23 cellular contexts compared by ENCODE assay signal in genomic region chr4:138666366-138666765, GRCh38.
"Had no signal": no experiment of that assay in that cellular context is flagged by ENCODE, and none has a peak within 500 bp of the region (broad histone marks: within the 10 kb centered on the region; RNA-seq: fewer than 3 reads in every experiment).

No MANE protein-coding gene starts in this region.

- H3K36me3 Mint-ChIP-seq: activated naive CD4-positive, alpha-beta T cell treated with anti-CD3 and anti-CD28 coated beads, Interleukin-2, amount 50 U/mL, for 72 hours; natural killer cell treated with Interleukin-12 subunit alpha and Interleukin-12 subunit beta and Interleukin-15 and Interleukin-18, amount 100 ng/mL, for 72 hours; stimulated activated naive B cell treated with anti-CD40 and anti-IgM and Interleukin-4, amounts not matched to agents 10 μg/mL and 1 μg/mL and 100 μg/mL, for 72 hours had no signal

- DNase-seq: activated B cell treated with CpG ODN at 0.5 μM for 24 hours; activated CD4-positive, alpha-beta T cell treated with anti-CD3 and anti-CD28 coated beads, Interleukin-2, amount 10 ng/mL, durations not matched to agents 24 days and 14 days; activated CD8-positive, alpha-beta memory T cell treated with anti-CD3 and anti-CD28 coated beads, Interleukin-2, amount 50 U/mL, for 4 hours; activated CD8-positive, alpha-beta T cell treated with anti-CD3 and anti-CD28 coated beads, Interleukin-2, amount 10 ng/mL, durations not matched to agents 7 days and 5 days; activated gamma-delta T cell; activated T-cell treated with anti-CD3 and anti-CD28 coated beads, Interleukin-2, amount 50 U/mL, for 72 hours; cortex of kidney; effector CD4-positive, alpha-beta T cell; hippocampal formation; kidney; left ventricle myocardium inferior; occipital lobe; right cardiac atrium; stimulated activated CD4-positive, alpha-beta T cell treated with anti-CD3 and anti-CD28 coated beads, Interleukin-15, amount 100 ng/mL, for 24 hours; stimulated activated CD4-positive, alpha-beta T cell treated with anti-CD3 and anti-CD28 coated beads, Interleukin-4, amount 100 ng/mL, for 1 hour; stimulated activated naive B cell treated with anti-CD40 and anti-IgM and Interleukin-4, amounts not matched to agents 10 μg/mL and 1 μg/mL and 100 μg/mL, for 72 hours; tibial artery; uterus had no signal

- H3K9me3 Mint-ChIP-seq: activated B cell treated with CpG ODN at 0.5 μM for 24 hours; activated CD4-positive, alpha-beta T cell treated with anti-CD3 and anti-CD28 coated beads, Interleukin-2, amount 10 ng/mL, durations not matched to agents 24 days and 14 days; activated naive CD4-positive, alpha-beta T cell treated with anti-CD3 and anti-CD28 coated beads, Interleukin-2, amount 50 U/mL, for 72 hours; activated T-cell treated with anti-CD3 and anti-CD28 coated beads, Interleukin-2, amount 50 U/mL, for 72 hours; natural killer cell treated with Interleukin-12 subunit alpha and Interleukin-12 subunit beta and Interleukin-15 and Interleukin-18, amount 100 ng/mL, for 72 hours; stimulated activated naive B cell treated with anti-CD40 and anti-IgM and Interleukin-4, amounts not matched to agents 10 μg/mL and 1 μg/mL and 100 μg/mL, for 72 hours had no signal

- H3K36me3 ChIP-seq: esophagus muscularis mucosa, left ventricle myocardium inferior, prostate gland, tibial artery, uterus had no signal

- H3K27me3 Mint-ChIP-seq: activated B cell treated with CpG ODN at 0.5 μM for 24 hours; activated CD4-positive, alpha-beta T cell treated with anti-CD3 and anti-CD28 coated beads, Interleukin-2, amount 10 ng/mL, durations not matched to agents 24 days and 14 days had no signal

- H3K27ac Mint-ChIP-seq: activated B cell treated with CpG ODN at 0.5 μM for 24 hours; activated CD4-positive, alpha-beta T cell treated with anti-CD3 and anti-CD28 coated beads, Interleukin-2, amount 10 ng/mL, durations not matched to agents 24 days and 14 days; activated CD8-positive, alpha-beta T cell treated with anti-CD3 and anti-CD28 coated beads, Interleukin-2, amount 10 ng/mL, durations not matched to agents 7 days and 5 days; activated naive CD4-positive, alpha-beta T cell treated with anti-CD3 and anti-CD28 coated beads, Interleukin-2, amount 50 U/mL, for 72 hours; activated T-cell treated with anti-CD3 and anti-CD28 coated beads, Interleukin-2, amount 50 U/mL, for 72 hours; natural killer cell treated with Interleukin-12 subunit alpha and Interleukin-12 subunit beta and Interleukin-15 and Interleukin-18, amount 100 ng/mL, for 72 hours; stimulated activated naive B cell treated with anti-CD40 and anti-IgM and Interleukin-4, amounts not matched to agents 10 μg/mL and 1 μg/mL and 100 μg/mL, for 72 hours had no signal

- ATAC-seq: activated CD8-positive, alpha-beta T cell treated with anti-CD3 and anti-CD28 coated beads, Interleukin-2, amount 10 ng/mL, durations not matched to agents 7 days and 5 days; activated naive CD4-positive, alpha-beta T cell treated with anti-CD3 and anti-CD28 coated beads, Interleukin-2, amount 50 U/mL, for 72 hours; activated T-cell treated with anti-CD3 and anti-CD28 coated beads, Interleukin-2, amount 50 U/mL, for 72 hours; natural killer cell treated with Interleukin-12 subunit alpha and Interleukin-12 subunit beta and Interleukin-15 and Interleukin-18, amount 100 ng/mL, for 72 hours; right cardiac atrium; stimulated activated naive B cell treated with anti-CD40 and anti-IgM and Interleukin-4, amounts not matched to agents 10 μg/mL and 1 μg/mL and 100 μg/mL, for 72 hours had no signal

- H3K27me3 ChIP-seq: esophagus muscularis mucosa, tibial artery, uterus had no signal

- H3K9me3 ChIP-seq: esophagus muscularis mucosa, left ventricle myocardium inferior, prostate gland, tibial artery, uterus had no signal

- H3K4me3 ChIP-seq: esophagus muscularis mucosa, left ventricle myocardium inferior, prostate gland, skin epidermis, tibial artery, uterus had no signal

- H3K4me1 Mint-ChIP-seq: activated B cell treated with CpG ODN at 0.5 μM for 24 hours; activated CD4-positive, alpha-beta T cell treated with anti-CD3 and anti-CD28 coated beads, Interleukin-2, amount 10 ng/mL, durations not matched to agents 24 days and 14 days; stimulated activated naive B cell treated with anti-CD40 and anti-IgM and Interleukin-4, amounts not matched to agents 10 μg/mL and 1 μg/mL and 100 μg/mL, for 72 hours had no signal

- H3K4me1 ChIP-seq: esophagus muscularis mucosa, prostate gland, uterus had no signal

- H3K4me3 Mint-ChIP-seq: activated B cell treated with CpG ODN at 0.5 μM for 24 hours; activated CD4-positive, alpha-beta T cell treated with anti-CD3 and anti-CD28 coated beads, Interleukin-2, amount 10 ng/mL, durations not matched to agents 24 days and 14 days; activated CD8-positive, alpha-beta T cell treated with anti-CD3 and anti-CD28 coated beads, Interleukin-2, amount 10 ng/mL, durations not matched to agents 7 days and 5 days; activated T-cell treated with anti-CD3 and anti-CD28 coated beads, Interleukin-2, amount 50 U/mL, for 72 hours; natural killer cell treated with Interleukin-12 subunit alpha and Interleukin-12 subunit beta and Interleukin-15 and Interleukin-18, amount 100 ng/mL, for 72 hours; stimulated activated naive B cell treated with anti-CD40 and anti-IgM and Interleukin-4, amounts not matched to agents 10 μg/mL and 1 μg/mL and 100 μg/mL, for 72 hours had no signal

- FAIRE-seq: kidney had no signal

- H3K27ac ChIP-seq: esophagus muscularis mucosa, left ventricle myocardium inferior, prostate gland, skin epidermis, tibial artery, uterus had no signal
